In the genomic region with DNA sequence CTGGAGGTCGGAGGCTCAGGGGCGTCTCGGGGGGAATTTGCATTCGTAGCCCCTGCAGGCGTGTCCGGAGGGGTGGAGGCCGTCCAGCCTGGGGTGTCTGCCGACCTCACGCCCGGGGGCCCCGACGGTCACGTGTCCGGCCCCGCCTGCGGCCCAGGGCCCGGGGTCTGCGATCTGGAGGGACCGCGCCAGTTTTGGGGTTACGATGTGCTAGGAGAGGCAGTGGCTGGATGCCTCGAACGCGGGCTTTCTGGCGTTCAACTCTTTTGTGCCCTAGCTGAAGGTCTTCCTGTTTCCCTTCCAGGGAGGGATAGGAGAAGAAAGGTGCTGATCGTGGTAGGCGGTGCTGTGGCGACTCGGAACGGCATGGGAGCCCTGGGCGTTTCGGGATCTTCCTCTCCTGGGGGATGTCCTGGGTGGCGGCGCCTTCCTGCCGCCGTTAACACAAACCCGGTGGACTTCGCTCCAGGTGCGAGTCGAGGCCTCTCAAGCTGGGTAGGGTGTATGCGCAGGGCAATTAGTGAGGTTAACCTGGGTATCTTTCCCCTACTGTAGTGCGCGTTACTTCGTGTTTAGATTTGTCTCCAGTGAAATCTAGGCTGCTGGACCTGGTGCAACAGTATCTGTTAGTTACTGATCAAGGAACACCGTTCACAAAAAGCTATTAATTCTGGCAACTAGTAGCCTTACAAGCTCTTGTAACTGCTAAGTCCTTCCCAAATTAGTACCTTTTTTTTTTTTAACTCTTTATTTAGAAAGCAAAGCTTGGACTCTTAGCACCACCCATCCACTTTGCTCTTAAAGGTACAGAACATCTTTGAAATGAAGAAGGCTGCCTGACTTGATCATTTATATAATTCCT, we compare ENCODE assay signal across 1 cellular context.
TF ChIP-seq lines count a peak whose summit lies in the region.

No MANE protein-coding gene starts in this region.

TF ChIP-seq in WTC11, 78 proteins besides CTCF, POLR2A, EP300 and RAD21 (continued from another document):
- TF ChIP-seq E2F1 (CRISPR knock-in tag; IDR thresholded peaks at IDR 0.05) = 0 out of 2 replicates have a peak, but pooled peaks have one; percentile 31
- TF ChIP-seq ZNF423 (CRISPR knock-in tag; IDR thresholded peaks at IDR 0.05) = 0 out of 2 replicates have a peak, but pooled peaks have one; percentile 12
- no peak for TF ChIP-seq ATF2 (CRISPR knock-in tag; IDR thresholded peaks at IDR 0.05; ENCODE audit: borderline replicate concordance, low read depth)
- TF ChIP-seq, protein P1, sequence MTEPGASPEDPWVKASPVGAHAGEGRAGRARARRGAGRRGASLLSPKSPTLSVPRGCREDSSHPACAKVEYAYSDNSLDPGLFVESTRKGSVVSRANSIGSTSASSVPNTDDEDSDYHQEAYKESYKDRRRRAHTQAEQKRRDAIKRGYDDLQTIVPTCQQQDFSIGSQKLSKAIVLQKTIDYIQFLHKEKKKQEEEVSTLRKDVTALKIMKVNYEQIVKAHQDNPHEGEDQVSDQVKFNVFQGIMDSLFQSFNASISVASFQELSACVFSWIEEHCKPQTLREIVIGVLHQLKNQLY (CRISPR knock-in tag; IDR thresholded peaks at IDR 0.05) = 0 out of 2 replicates have a peak, but pooled peaks have one; percentile 28
- TF ChIP-seq, protein P2, sequence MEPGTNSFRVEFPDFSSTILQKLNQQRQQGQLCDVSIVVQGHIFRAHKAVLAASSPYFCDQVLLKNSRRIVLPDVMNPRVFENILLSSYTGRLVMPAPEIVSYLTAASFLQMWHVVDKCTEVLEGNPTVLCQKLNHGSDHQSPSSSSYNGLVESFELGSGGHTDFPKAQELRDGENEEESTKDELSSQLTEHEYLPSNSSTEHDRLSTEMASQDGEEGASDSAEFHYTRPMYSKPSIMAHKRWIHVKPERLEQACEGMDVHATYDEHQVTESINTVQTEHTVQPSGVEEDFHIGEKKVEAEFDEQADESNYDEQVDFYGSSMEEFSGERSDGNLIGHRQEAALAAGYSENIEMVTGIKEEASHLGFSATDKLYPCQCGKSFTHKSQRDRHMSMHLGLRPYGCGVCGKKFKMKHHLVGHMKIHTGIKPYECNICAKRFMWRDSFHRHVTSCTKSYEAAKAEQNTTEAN (CRISPR knock-in tag; IDR thresholded peaks at IDR 0.05) = no peak
- TF ChIP-seq FOXP1 (CRISPR knock-in tag; IDR thresholded peaks at IDR 0.05; ENCODE audit: borderline replicate concordance) = no peak
- no peak for TF ChIP-seq PRRX2 (CRISPR knock-in tag; IDR thresholded peaks at IDR 0.05)
- no peak for TF ChIP-seq JAZF1 (CRISPR knock-in tag; IDR thresholded peaks at IDR 0.05)
- TF ChIP-seq, protein P3, sequence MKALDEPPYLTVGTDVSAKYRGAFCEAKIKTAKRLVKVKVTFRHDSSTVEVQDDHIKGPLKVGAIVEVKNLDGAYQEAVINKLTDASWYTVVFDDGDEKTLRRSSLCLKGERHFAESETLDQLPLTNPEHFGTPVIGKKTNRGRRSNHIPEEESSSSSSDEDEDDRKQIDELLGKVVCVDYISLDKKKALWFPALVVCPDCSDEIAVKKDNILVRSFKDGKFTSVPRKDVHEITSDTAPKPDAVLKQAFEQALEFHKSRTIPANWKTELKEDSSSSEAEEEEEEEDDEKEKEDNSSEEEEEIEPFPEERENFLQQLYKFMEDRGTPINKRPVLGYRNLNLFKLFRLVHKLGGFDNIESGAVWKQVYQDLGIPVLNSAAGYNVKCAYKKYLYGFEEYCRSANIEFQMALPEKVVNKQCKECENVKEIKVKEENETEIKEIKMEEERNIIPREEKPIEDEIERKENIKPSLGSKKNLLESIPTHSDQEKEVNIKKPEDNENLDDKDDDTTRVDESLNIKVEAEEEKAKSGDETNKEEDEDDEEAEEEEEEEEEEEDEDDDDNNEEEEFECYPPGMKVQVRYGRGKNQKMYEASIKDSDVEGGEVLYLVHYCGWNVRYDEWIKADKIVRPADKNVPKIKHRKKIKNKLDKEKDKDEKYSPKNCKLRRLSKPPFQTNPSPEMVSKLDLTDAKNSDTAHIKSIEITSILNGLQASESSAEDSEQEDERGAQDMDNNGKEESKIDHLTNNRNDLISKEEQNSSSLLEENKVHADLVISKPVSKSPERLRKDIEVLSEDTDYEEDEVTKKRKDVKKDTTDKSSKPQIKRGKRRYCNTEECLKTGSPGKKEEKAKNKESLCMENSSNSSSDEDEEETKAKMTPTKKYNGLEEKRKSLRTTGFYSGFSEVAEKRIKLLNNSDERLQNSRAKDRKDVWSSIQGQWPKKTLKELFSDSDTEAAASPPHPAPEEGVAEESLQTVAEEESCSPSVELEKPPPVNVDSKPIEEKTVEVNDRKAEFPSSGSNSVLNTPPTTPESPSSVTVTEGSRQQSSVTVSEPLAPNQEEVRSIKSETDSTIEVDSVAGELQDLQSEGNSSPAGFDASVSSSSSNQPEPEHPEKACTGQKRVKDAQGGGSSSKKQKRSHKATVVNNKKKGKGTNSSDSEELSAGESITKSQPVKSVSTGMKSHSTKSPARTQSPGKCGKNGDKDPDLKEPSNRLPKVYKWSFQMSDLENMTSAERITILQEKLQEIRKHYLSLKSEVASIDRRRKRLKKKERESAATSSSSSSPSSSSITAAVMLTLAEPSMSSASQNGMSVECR (CRISPR knock-in tag; IDR thresholded peaks at IDR 0.05; ENCODE audit: borderline replicate concordance) = no peak
- TF ChIP-seq HMGA2 (CRISPR knock-in tag; IDR thresholded peaks at IDR 0.05) = no peak
- no peak for TF ChIP-seq TP53 (CRISPR knock-in tag; IDR thresholded peaks at IDR 0.05)
- TF ChIP-seq TCF7 (CRISPR knock-in tag; IDR thresholded peaks at IDR 0.05; ENCODE audit: low read depth) = no peak
- no peak for TF ChIP-seq NFATC4 (CRISPR knock-in tag; IDR thresholded peaks at IDR 0.05)
- no peak for TF ChIP-seq FOXK1 (CRISPR knock-in tag; IDR thresholded peaks at IDR 0.05)
- TF ChIP-seq ATF6 (CRISPR knock-in tag; IDR thresholded peaks at IDR 0.05) = no peak
- peak; percentile 21; the same call in 1 of the 2 replicates for TF ChIP-seq MAX (CRISPR knock-in tag; IDR thresholded peaks at IDR 0.05)
